Comparison of ENCODE assay signal across 8 cellular contexts in the genomic region with DNA sequence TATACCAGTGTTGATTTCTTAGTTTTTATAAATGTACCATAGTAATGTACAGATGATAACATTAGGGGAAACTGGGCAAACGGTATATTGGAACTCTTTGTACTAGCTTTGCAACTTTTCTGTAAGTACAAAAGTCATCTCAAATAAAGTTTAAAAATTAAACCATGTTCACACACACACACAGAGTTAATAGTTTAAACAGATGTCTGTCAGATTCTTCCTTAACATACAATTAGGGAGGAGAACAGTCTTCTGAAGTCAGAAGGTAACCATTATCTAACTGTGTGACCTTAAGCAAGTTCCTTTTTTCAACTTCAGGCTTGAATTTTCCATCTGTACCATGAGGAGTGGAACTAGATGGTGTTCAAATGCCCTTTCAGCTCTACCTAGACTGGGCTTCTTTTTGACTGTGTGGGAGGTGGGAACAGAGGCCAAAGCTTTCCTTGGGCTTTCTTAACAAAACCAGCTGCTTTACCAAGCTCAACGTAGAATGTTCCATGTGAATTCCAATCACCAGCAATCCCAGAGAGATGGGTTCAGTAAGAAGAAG.
"Had no signal": no experiment of that assay in that cellular context is flagged by ENCODE, and none has a peak within 500 bp of the region (broad histone marks: within the 10 kb centered on the region; RNA-seq: fewer than 3 reads in every experiment).

No MANE protein-coding gene starts in this region.

- FAIRE-seq: HTR-8/SVneo, K562 had no signal

- H3K36me3 ChIP-seq: HAP-1 had no signal

- ATAC-seq: HCT116, K562 had no signal

- H3K4me3 ChIP-seq: GM23248, HAP-1, K562 had no signal

- H3K9me3 ChIP-seq: HAP-1 had no signal

- H3K27ac ChIP-seq: GM23248 had no signal

- DNase-seq: GM23248, GOT3, H7, IMR-90 had no signal
